11 cellular contexts compared by ENCODE assay signal in the genomic region with DNA sequence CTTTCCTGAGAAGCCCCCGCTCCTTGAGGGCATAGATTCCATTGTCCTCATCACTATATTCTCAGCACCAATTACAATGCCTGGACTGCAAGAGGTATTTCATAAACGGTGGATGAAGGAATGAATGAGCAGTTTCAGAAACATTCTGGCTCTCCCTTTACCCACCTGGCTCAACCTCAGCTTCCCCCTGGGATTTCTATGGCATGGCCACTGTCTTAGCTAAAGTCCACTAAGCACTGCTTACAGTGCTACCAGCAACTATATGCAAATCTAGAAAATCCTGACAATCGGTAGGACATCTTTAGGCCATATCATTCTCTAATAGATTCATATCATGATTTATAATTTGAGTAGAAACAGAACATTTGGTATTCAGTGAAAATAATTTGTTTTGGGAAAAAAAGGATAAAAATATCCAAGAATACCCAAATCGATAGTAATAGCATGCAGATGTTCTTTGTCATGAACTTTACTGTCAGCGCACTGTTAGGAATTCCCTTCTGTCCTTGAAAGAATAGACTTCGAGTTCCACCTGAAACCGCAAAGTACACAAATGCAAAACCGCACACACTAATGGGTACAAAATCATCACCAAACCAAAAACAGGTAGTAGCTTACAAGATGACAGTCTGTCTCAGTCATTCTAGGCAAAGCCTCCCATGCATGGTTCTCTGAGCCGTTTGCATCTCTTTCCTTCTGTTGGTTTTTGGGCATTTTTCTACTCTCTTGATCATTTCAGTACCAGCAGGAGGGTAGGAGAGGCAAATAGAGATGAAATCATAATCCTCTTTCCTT.
A peak's percentile ranks its signal among the peaks of the same experiment; 100 is the strongest.
DNase-seq lines count a peak whose midpoint lies in the region; ATAC-seq and TF ChIP-seq lines count a peak whose summit lies in the region.
"Had no signal": no experiment of that assay in that cellular context is flagged by ENCODE, and none has a peak within 500 bp of the region (broad histone marks: within the 10 kb centered on the region; RNA-seq: fewer than 3 reads in every experiment).

No MANE protein-coding gene starts in this region.

- H3K9ac ChIP-seq in neural progenitor cell: no peak overlapping the region

- H3K27me3 ChIP-seq in neural progenitor cell: no peaks in the 10 kb centered on the region
- no peaks in the 10 kb centered on the region for H3K27me3 ChIP-seq in body of pancreas

- peaks cover 1 to 5% of the 10 kb centered on the region in 2 donors for H3K9me3 Mint-ChIP-seq in activated naive CD4-positive, alpha-beta T cell treated with anti-CD3 and anti-CD28 coated beads, Interleukin-2, amount 50 U/mL, for 72 hours
- H3K9me3 Mint-ChIP-seq in neural progenitor cell: peaks cover 7% of the 10 kb centered on the region

- H3K79me2 ChIP-seq in neural progenitor cell (ENCODE audit: low read depth): no peaks in the 10 kb centered on the region

- peaks cover 0 to 3% of the 10 kb centered on the region in 2 donors for H3K36me3 Mint-ChIP-seq in activated naive CD4-positive, alpha-beta T cell treated with anti-CD3 and anti-CD28 coated beads, Interleukin-2, amount 50 U/mL, for 72 hours
- no peaks in the 10 kb centered on the region for H3K36me3 Mint-ChIP-seq in neural progenitor cell

- ATAC-seq in activated naive CD4-positive, alpha-beta T cell treated with anti-CD3 and anti-CD28 coated beads, Interleukin-2, amount 50 U/mL, for 72 hours: peak; percentile 52 to 78
- ATAC-seq in GM21526 (IDR thresholded peaks at IDR 0.05; ENCODE audit: low FRiP score, unreplicated experiment): peak; percentile 55
- peak; percentile 59 for ATAC-seq in HG03342 (IDR thresholded peaks at IDR 0.05; ENCODE audit: unreplicated experiment)
- no peak for ATAC-seq in body of pancreas
- ATAC-seq: Panc1 had no signal

- no peaks in the 10 kb centered on the region for H4K20me1 ChIP-seq in neural progenitor cell (ENCODE audit: low read depth)

- H3K4me3 Mint-ChIP-seq in neural progenitor cell: no peak overlapping the region

- peaks cover 25% of the 10 kb centered on the region for H3K4me1 Mint-ChIP-seq in neural progenitor cell

- no peaks in the 10 kb centered on the region for H3F3A ChIP-seq in neural progenitor cell (ENCODE audit: low read depth)

- no peak overlapping the region for H3K4me2 ChIP-seq in neural progenitor cell
- H3K4me2 ChIP-seq: smooth muscle cell had no signal

- H3K27ac Mint-ChIP-seq in activated naive CD4-positive, alpha-beta T cell treated with anti-CD3 and anti-CD28 coated beads, Interleukin-2, amount 50 U/mL, for 72 hours: no peak overlapping the region
- H3K27ac Mint-ChIP-seq in neural progenitor cell: no peak overlapping the region

- TF ChIP-seq CTCF in neural progenitor cell (IDR thresholded peaks at IDR 0.05): no peak
- no peak for TF ChIP-seq CTCF in body of pancreas (IDR thresholded peaks at IDR 0.05)

- DNase-seq in activated naive CD4-positive, alpha-beta T cell treated with anti-CD3 and anti-CD28 coated beads, Interleukin-2, amount 50 U/mL, for 72 hours (ENCODE audit: low spot score in 2 of 2): no peak
- DNase-seq in activated naive CD4-positive, alpha-beta T cell treated with anti-CD3 and anti-CD28 coated beads, Interleukin-2, amount 50 U/mL, for 16 hours: no peak
- DNase-seq in neural progenitor cell (ENCODE audit: low spot score): no peak
- DNase-seq in body of pancreas: no peak
- no peak for DNase-seq in cerebellum (ENCODE audit: low spot score)
- no peak for DNase-seq in amniotic stem cell (lab: John Stamatoyannopoulos, UW)
- DNase-seq: NCI-H1092 had no signal

- no peak for TF ChIP-seq POLR2A in body of pancreas (IDR thresholded peaks at IDR 0.05)

- 78 to 83% methylated on average over 9 of the region's 9 CpGs for WGBS in body of pancreas, 2 donors

- no peaks in the 10 kb centered on the region for H3K27me3 Mint-ChIP-seq in neural progenitor cell (ENCODE audit: insufficient read depth, low read depth)

- H3K4me3 ChIP-seq in neural progenitor cell (no peak overlapping the region), body of pancreas (no peak overlapping the region)
- H3K4me3 ChIP-seq: smooth muscle cell had no signal

- peak overlapping the region; percentile 51 for H2AFZ ChIP-seq in neural progenitor cell (replicated peaks)

- no peak overlapping the region for H3K27ac ChIP-seq in neural progenitor cell
- no peak overlapping the region for H3K27ac ChIP-seq in body of pancreas

- intact Hi-C loops in body of pancreas (cut with DNase I): no loop called here

- no peaks in the 10 kb centered on the region for H3K9me3 ChIP-seq in neural progenitor cell (ENCODE audit: low read depth)
- no peaks in the 10 kb centered on the region for H3K9me3 ChIP-seq in body of pancreas

- H3K4me1 ChIP-seq in neural progenitor cell (no peaks in the 10 kb centered on the region), body of pancreas (no peaks in the 10 kb centered on the region)

- H3K36me3 ChIP-seq in neural progenitor cell: no peaks in the 10 kb centered on the region
- H3K36me3 ChIP-seq in body of pancreas (replicated peaks in 1 of 2; ENCODE audit: insufficient read depth in 1 of 2, low read depth in 2 of 2): no peaks in the 10 kb centered on the region
